24 cellular contexts compared by ENCODE assay signal in the genomic region with DNA sequence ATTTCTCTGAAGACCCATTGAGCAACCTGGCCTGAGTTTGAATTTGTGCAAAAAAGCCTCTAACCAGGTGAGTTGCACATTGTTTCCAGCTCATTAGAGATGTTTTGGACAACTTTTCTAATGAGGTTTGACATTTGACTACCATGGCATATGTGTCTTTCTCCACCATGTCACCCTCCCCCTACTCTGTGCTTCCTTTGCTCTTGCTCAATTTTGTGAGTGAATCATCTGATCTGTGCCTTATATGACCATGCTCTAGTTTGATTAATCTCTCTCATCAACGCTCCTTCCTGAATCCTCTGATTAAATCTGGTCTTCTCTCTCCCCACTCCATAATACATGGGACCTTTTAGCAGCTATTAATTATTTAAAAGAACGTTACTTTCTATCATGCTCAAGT.
DNase-seq lines count a peak whose midpoint lies in the region; ATAC-seq, FAIRE-seq and TF ChIP-seq lines count a peak whose summit lies in the region.
"Had no signal": no experiment of that assay in that cellular context is flagged by ENCODE, and none has a peak within 500 bp of the region (broad histone marks: within the 10 kb centered on the region; RNA-seq: fewer than 3 reads in every experiment).

No MANE protein-coding gene starts in this region.

- no peaks in the 10 kb centered on the region for H3K27me3 Mint-ChIP-seq in stimulated activated naive B cell treated with anti-CD40 and anti-IgM and Interleukin-4, amounts not matched to agents 10 μg/mL and 1 μg/mL and 100 μg/mL, for 72 hours
- H3K27me3 Mint-ChIP-seq: activated CD4-positive, alpha-beta T cell treated with anti-CD3 and anti-CD28 coated beads, Interleukin-2, amount 10 ng/mL, durations not matched to agents 24 days and 14 days had no signal

- H3K4me1 ChIP-seq in K562 (replicated peaks in 1 of 2; ENCODE audit: control insufficient read depth in 2 of 2, insufficient read depth in 2 of 2, low read length in 2 of 2), result peaks cover 2 to 14% of the 10 kb centered on the region in 2 experiments; a peak in 1 of 5 replicates
- H3K4me1 ChIP-seq: A549, prostate gland had no signal

- no peaks in the 10 kb centered on the region for H3K36me3 ChIP-seq in K562 (ENCODE audit: control insufficient read depth, insufficient read depth, low read length)
- H3K36me3 ChIP-seq: Peyer's patch, prostate gland had no signal

- ATAC-seq in K562 (peak; percentile 58), GM19452 (IDR thresholded peaks at IDR 0.05; ENCODE audit: unreplicated experiment) (no peak)
- ATAC-seq in stimulated activated naive B cell treated with anti-CD40 and anti-IgM and Interleukin-4, amounts not matched to agents 10 μg/mL and 1 μg/mL and 100 μg/mL, for 72 hours (replicated peaks), result no peak
- ATAC-seq: A549 had no signal

- BruUV-seq in K562 (replicated peaks; lab: Mats Ljungman, UMichigan), result no TSS peak

- H3K9me1 ChIP-seq in K562 (ENCODE audit: control insufficient read depth, insufficient read depth, low read length), result no peaks in the 10 kb centered on the region

- H3K4me2 ChIP-seq in K562 (ENCODE audit: insufficient read depth, low read length), result no peak overlapping the region; the same call in 1 of the 2 replicates
- H3K4me2 ChIP-seq: A549, KMS-11 had no signal

- H3K4me3 ChIP-seq in K562, result no peak overlapping the region
- H3K4me3 ChIP-seq: A549, Peyer's patch, prostate gland, SK-N-MC had no signal

- in situ Hi-C loops in K562 (cut with MboI), result no loop called here

- DNase-seq in activated CD4-positive, alpha-beta T cell treated with anti-CD3 and anti-CD28 coated beads for 4 hours, result peak; percentile 7 to 21
- DNase-seq in activated CD4-positive, alpha-beta T cell treated with anti-CD3 and anti-CD28 coated beads for 48 hours, result no peak
- DNase-seq in NCI-H69 (lab: John Stamatoyannopoulos, UW) (peak; percentile 10), K562 (ENCODE audit: extremely low read depth in 1 of 4, low spot score in 3 of 4) (no peak), posterior cingulate gyrus (no peak), GM10248 (ENCODE audit: extremely low spot score) (no peak)
- DNase-seq in stimulated activated naive B cell treated with anti-CD40 and anti-IgM and Interleukin-4, amounts not matched to agents 10 μg/mL and 1 μg/mL and 100 μg/mL, for 72 hours, result no peak
- DNase-seq: activated CD4-positive, alpha-beta T cell treated with anti-CD3 and anti-CD28 coated beads, Interleukin-2, amount 10 ng/mL, durations not matched to agents 24 days and 14 days; activated gamma-delta T cell treated with Interleukin-2 at 50 U/mL for 16 hours; central memory CD4-positive, alpha-beta T cell; DMS53; effector CD8-positive, alpha-beta T cell; midbrain; NCI-H1105 treated with DMSO at 0.1 percent for 48 hours; Peyer's patch; small intestine; stimulated activated CD4-positive, alpha-beta T cell treated with anti-CD3 and anti-CD28 coated beads, Interleukin-4, amount 100 ng/mL, for 24 hours had no signal

- no peak overlapping the region for H3K9ac ChIP-seq in K562 (ENCODE audit: insufficient read depth in 1 of 2, low read depth in 2 of 2, low read length in 2 of 2)
- H3K9ac ChIP-seq: KMS-11 had no signal

- no peaks in the 10 kb centered on the region for H3K79me2 ChIP-seq in K562 (ENCODE audit: control insufficient read depth, insufficient read depth, low read length)

- CTCF ChIA-PET in K562 (lab: Yijun Ruan, JAX; ENCODE audit: low intra/inter-chr PET ratio) (no interaction called here), GM10248 (lab: Yijun Ruan, JAX) (no interaction called here)

- H3K27ac Mint-ChIP-seq in stimulated activated naive B cell treated with anti-CD40 and anti-IgM and Interleukin-4, amounts not matched to agents 10 μg/mL and 1 μg/mL and 100 μg/mL, for 72 hours, result peak overlapping the region; percentile 90
- H3K27ac Mint-ChIP-seq: activated CD4-positive, alpha-beta T cell treated with anti-CD3 and anti-CD28 coated beads, Interleukin-2, amount 10 ng/mL, durations not matched to agents 24 days and 14 days had no signal

- peaks cover 26 to 29% of the 10 kb centered on the region in 2 donors for H3K36me3 Mint-ChIP-seq in stimulated activated naive B cell treated with anti-CD40 and anti-IgM and Interleukin-4, amounts not matched to agents 10 μg/mL and 1 μg/mL and 100 μg/mL, for 72 hours

- FAIRE-seq in K562 (lab: Jason Lieb, UNC), result no peak
- FAIRE-seq: A549, small intestine, urothelium cell line had no signal

- POLR2A ChIA-PET in K562 (lab: Yijun Ruan, JAX) (interaction anchor here (0.9 kb wide), 1 partner anchor 13 kb away, joined by 3 read pairs; no protein-coding TSS in a partner anchor), GM10248 (lab: Yijun Ruan, JAX) (no interaction called here)

- intact Hi-C loops in K562 (cut with micrococcal nuclease) (no loop called here), posterior cingulate gyrus (cut with DNase I) (no loop called here)

- H3K9me3 Mint-ChIP-seq in stimulated activated naive B cell treated with anti-CD40 and anti-IgM and Interleukin-4, amounts not matched to agents 10 μg/mL and 1 μg/mL and 100 μg/mL, for 72 hours, result peaks cover 16 to 21% of the 10 kb centered on the region in 2 donors

- no peak for TF ChIP-seq EP300 in K562 (IDR thresholded peaks at IDR 0.05; ENCODE audit: low read length)

- H3K27me3 ChIP-seq in K562 (ENCODE audit: control insufficient read depth in 2 of 2, insufficient read depth in 2 of 2, low read length in 2 of 2), result no peaks in the 10 kb centered on the region
- H3K27me3 ChIP-seq: Peyer's patch had no signal

- TF ChIP-seq CTCF in K562 (IDR thresholded peaks at IDR 0.05 in 2 of 3, conservative IDR thresholded peaks at IDR 0.05 in 1 of 3; ENCODE audit: insufficient read depth in 2 of 3, low read depth in 1 of 3, low read length in 3 of 3) (no peak), GM10248 (IDR thresholded peaks at IDR 0.05; ENCODE audit: control extremely low read depth, extremely low read depth, low read depth, missing control alignments) (no peak)

- no peak overlapping the region; the same call in 2 of the 3 replicates for H3K27ac ChIP-seq in K562 (ENCODE audit: extremely low read depth, low read depth, low read length)
- H3K27ac ChIP-seq: A549, C4-2B, KMS-11, Peyer's patch, prostate gland, SK-N-MC had no signal

- no peak overlapping the region for H3K4me3 Mint-ChIP-seq in stimulated activated naive B cell treated with anti-CD40 and anti-IgM and Interleukin-4, amounts not matched to agents 10 μg/mL and 1 μg/mL and 100 μg/mL, for 72 hours
- H3K4me3 Mint-ChIP-seq: activated CD4-positive, alpha-beta T cell treated with anti-CD3 and anti-CD28 coated beads, Interleukin-2, amount 10 ng/mL, durations not matched to agents 24 days and 14 days had no signal

- H3K4me1 Mint-ChIP-seq in stimulated activated naive B cell treated with anti-CD40 and anti-IgM and Interleukin-4, amounts not matched to agents 10 μg/mL and 1 μg/mL and 100 μg/mL, for 72 hours, result peaks cover 32 to 52% of the 10 kb centered on the region in 2 donors

- TF ChIP-seq POLR2A in K562 (conservative IDR thresholded peaks at IDR 0.05), result no peak

- 15% methylated on average over 2 of the region's 2 CpGs for WGBS in K562 (ENCODE audit: insufficient coverage, low coverage, missing lambda C conversion rate)

- no peaks in the 10 kb centered on the region for H4K20me1 ChIP-seq in K562 (replicated peaks; ENCODE audit: control insufficient read depth, insufficient read depth, low read length)

- H3K9me3 ChIP-seq in K562 (replicated peaks; ENCODE audit: control insufficient read depth, insufficient read depth, low read depth, low read length), result no peaks in the 10 kb centered on the region
- H3K9me3 ChIP-seq: A549, Peyer's patch, prostate gland had no signal

- no peak for TF ChIP-seq RAD21 in K562 (CRISPR knock-in tag; conservative IDR thresholded peaks at IDR 0.05 in 1 of 2, IDR thresholded peaks at IDR 0.05 in 1 of 2)

- H2AFZ ChIP-seq in K562 (ENCODE audit: low read depth, low read length), result peak overlapping the region; percentile 37

TF ChIP-seq in K562, 482 proteins besides CTCF, POLR2A, EP300 and RAD21 (continues in another document):
- peak; percentile 84 for TF ChIP-seq CEBPB (tag; IDR thresholded peaks at IDR 0.05)
- TF ChIP-seq, protein P1, sequence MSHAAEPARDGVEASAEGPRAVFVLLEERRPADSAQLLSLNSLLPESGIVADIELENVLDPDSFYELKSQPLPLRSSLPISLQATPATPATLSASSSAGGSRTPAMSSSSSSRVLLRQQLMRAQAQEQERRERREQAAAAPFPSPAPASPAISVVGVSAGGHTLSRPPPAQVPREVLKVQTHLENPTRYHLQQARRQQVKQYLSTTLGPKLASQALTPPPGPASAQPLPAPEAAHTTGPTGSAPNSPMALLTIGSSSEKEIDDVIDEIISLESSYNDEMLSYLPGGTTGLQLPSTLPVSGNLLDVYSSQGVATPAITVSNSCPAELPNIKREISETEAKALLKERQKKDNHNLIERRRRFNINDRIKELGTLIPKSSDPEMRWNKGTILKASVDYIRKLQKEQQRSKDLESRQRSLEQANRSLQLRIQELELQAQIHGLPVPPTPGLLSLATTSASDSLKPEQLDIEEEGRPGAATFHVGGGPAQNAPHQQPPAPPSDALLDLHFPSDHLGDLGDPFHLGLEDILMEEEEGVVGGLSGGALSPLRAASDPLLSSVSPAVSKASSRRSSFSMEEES (CRISPR knock-in tag; IDR thresholded peaks at IDR 0.05), result no peak
- peak; percentile 57 to 63 for TF ChIP-seq TRIM24 (IDR thresholded peaks at IDR 0.05)
- TF ChIP-seq, protein P2, sequence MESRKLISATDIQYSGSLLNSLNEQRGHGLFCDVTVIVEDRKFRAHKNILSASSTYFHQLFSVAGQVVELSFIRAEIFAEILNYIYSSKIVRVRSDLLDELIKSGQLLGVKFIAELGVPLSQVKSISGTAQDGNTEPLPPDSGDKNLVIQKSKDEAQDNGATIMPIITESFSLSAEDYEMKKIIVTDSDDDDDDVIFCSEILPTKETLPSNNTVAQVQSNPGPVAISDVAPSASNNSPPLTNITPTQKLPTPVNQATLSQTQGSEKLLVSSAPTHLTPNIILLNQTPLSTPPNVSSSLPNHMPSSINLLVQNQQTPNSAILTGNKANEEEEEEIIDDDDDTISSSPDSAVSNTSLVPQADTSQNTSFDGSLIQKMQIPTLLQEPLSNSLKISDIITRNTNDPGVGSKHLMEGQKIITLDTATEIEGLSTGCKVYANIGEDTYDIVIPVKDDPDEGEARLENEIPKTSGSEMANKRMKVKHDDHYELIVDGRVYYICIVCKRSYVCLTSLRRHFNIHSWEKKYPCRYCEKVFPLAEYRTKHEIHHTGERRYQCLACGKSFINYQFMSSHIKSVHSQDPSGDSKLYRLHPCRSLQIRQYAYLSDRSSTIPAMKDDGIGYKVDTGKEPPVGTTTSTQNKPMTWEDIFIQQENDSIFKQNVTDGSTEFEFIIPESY (CRISPR knock-in tag; IDR thresholded peaks at IDR 0.05), result no peak
- TF ChIP-seq RFX5 (IDR thresholded peaks at IDR 0.05; ENCODE audit: low read depth, low read length), result no peak
- TF ChIP-seq SMAD2 (IDR thresholded peaks at IDR 0.05; ENCODE audit: low read depth, low read length), result no peak
- no peak for TF ChIP-seq NR2C2 (CRISPR knock-in tag; IDR thresholded peaks at IDR 0.05)
- 0 out of 2 replicates have a peak, but pooled peaks have one; percentile 19 for TF ChIP-seq NR2C2 (tag; IDR thresholded peaks at IDR 0.05)
- peak; percentile 50 for TF ChIP-seq JUND (IDR thresholded peaks at IDR 0.05; ENCODE audit: borderline replicate concordance, low read depth, low read length)
- TF ChIP-seq JUND (tag; IDR thresholded peaks at IDR 0.05; ENCODE audit: borderline replicate concordance, low read depth, low read length), result peak; percentile 47; the same call in 1 of the 3 replicates

Comparison
In these comparisons a context has a peak if more than half of its experiments do, and no peak if none do; other contexts are left out.
1. DNase-seq: peak in activated CD4-positive, alpha-beta T cell treated with anti-CD3 and anti-CD28 coated beads for 4 hours (2 of 2) and NCI-H69 (single experiment); none in activated CD4-positive, alpha-beta T cell treated with anti-CD3 and anti-CD28 coated beads for 48 hours (single experiment), K562 (0 of 4), stimulated activated naive B cell treated with anti-CD40 and anti-IgM and Interleukin-4, amounts not matched to agents 10 μg/mL and 1 μg/mL and 100 μg/mL, for 72 hours (single experiment), posterior cingulate gyrus (0 of 10) and GM10248 (single experiment).